Comparison of ENCODE assay signal across 11 cellular contexts in the genomic region with DNA sequence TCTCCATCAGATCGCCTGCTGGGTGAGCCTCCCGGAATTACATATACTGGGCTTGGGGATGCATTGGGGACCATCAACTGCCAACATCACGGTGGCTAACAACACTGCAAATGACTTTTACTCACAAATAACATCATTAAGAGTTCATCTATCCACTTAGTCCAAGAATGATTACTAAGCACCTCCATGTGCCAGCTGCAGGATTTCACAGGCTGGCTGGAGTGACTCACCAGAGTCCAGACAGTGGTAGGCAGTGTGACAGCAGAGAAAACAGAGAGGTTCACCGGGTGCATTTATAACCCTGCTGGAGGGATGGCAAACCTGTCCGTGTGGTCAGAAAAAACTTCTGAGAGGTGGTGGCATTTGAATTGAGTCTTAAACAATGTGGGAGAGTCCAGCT.
DNase-seq lines count a peak whose midpoint lies in the region; ATAC-seq and TF ChIP-seq lines count a peak whose summit lies in the region.
"Had no signal": no experiment of that assay in that cellular context is flagged by ENCODE, and none has a peak within 500 bp of the region (broad histone marks: within the 10 kb centered on the region; RNA-seq: fewer than 3 reads in every experiment).

No MANE protein-coding gene starts in this region.

- H3K27me3 ChIP-seq in RWPE2 (ENCODE audit: insufficient read depth, poor library complexity, severe bottlenecking), result peaks cover 32% of the 10 kb centered on the region

- peak; percentile 77 for ATAC-seq in RWPE2 (ENCODE audit: low read depth)
- ATAC-seq in HG03469 (IDR thresholded peaks at IDR 0.05; ENCODE audit: unreplicated experiment), result no peak
- no peak for ATAC-seq in GM18517 (IDR thresholded peaks at IDR 0.05; ENCODE audit: unreplicated experiment)

- TF ChIP-seq CTCF in RWPE2 (IDR thresholded peaks at IDR 0.05; ENCODE audit: poor library complexity, severe bottlenecking), result no peak

- no peak overlapping the region for H3K27ac ChIP-seq in RWPE2 (ENCODE audit: poor library complexity, severe bottlenecking)

- no peaks in the 10 kb centered on the region for H3K36me3 ChIP-seq in RWPE2 (ENCODE audit: low read depth)

- DNase-seq in GOT3 (lab: John Stamatoyannopoulos, UW) (peak; percentile 34), RWPE2 (ENCODE audit: low spot score) (no peak), fibroblast of gingiva (ENCODE audit: low read depth) (peak; percentile 61), skeletal muscle cell (ENCODE audit: low read depth) (peak; percentile 61), NAMALWA (ENCODE audit: low spot score) (no peak)
- DNase-seq: activated CD4-positive, alpha-beta memory T cell treated with anti-CD3 and anti-CD28 coated beads, Interleukin-2, amount 10 ng/mL, durations not matched to agents 7 days and 5 days; central memory CD4-positive, alpha-beta T cell; NCI-H146; nucleus accumbens had no signal

- no peaks in the 10 kb centered on the region for H3K9me3 ChIP-seq in RWPE2 (ENCODE audit: severe bottlenecking)

- H3K4me1 ChIP-seq in RWPE2 (ENCODE audit: insufficient read depth, poor library complexity, severe bottlenecking), result peaks cover 15% of the 10 kb centered on the region

- no peak overlapping the region for H3K4me3 ChIP-seq in RWPE2 (ENCODE audit: severe bottlenecking)
- H3K4me3 ChIP-seq in skeletal muscle cell (ENCODE audit: low read depth, low read length), result no peak overlapping the region

Comparison
In these comparisons a context has a peak if more than half of its experiments do, and no peak if none do; other contexts are left out.
1. DNase-seq: peak in GOT3 (single experiment), fibroblast of gingiva (single experiment) and skeletal muscle cell (single experiment); none in RWPE2 (single experiment) and NAMALWA (single experiment).